Comparison of ENCODE assay signal across 1 cellular context in the genomic region with DNA sequence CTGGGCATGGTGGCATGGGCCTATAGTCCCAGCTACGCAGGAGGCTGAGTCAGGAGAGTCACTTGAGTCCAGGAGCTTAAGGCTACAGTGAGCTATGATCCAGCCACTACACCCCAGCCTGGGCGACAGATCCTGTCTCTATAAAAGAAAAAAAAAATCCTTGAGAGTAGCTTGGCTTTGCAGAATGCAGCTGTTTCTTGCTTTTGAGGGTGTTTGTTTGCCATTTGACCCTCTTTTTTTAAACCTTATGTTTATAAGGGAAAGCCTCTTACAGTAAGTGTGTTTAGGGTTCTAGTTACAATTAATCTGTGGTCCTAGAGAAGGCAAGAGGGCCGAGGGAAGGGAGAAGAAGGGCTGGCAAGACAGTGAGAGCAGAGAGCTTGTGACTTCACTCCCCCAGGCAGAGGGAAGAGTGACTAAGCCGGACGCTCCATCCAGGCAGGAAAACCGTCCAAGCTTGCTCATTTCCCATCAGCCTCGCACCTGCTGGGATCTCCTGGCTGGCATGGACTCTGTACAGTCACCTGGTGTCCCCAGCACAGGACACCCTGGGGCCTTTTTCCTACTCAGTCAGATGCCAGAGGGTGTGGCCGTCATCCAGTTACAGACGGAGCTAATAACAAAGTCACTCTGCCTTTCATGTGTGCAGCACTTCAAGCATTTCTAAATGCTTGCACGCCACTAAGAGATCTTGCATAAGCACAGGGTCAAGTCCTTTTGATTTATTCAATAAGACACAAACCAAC.
TF ChIP-seq lines count a peak whose summit lies in the region.

No MANE protein-coding gene starts in this region.

TF ChIP-seq in HEK293, 187 proteins besides CTCF, POLR2A, EP300 and RAD21 (continued from another document):
- TF ChIP-seq PRDM10 (tag by site-specific recombination; IDR thresholded peaks at IDR 0.05): peak; percentile 48
- TF ChIP-seq ZNF404 (tag by site-specific recombination; IDR thresholded peaks at IDR 0.05): no peak
- peak; percentile 87 for TF ChIP-seq PRDM1 (tag by site-specific recombination; IDR thresholded peaks at IDR 0.05)
- peak; percentile 71 for TF ChIP-seq ZNF394 (tag by site-specific recombination; IDR thresholded peaks at IDR 0.05; ENCODE audit: borderline replicate concordance)
- TF ChIP-seq ZBTB17 (tag by site-specific recombination; IDR thresholded peaks at IDR 0.05): peak; percentile 96
- TF ChIP-seq ZNF223 (tag by site-specific recombination; IDR thresholded peaks at IDR 0.05): no peak
- peak; percentile 70 for TF ChIP-seq ZFP37 (tag by site-specific recombination; IDR thresholded peaks at IDR 0.05)
- no peak for TF ChIP-seq ZNF174 (tag by site-specific recombination; IDR thresholded peaks at IDR 0.05)
- TF ChIP-seq ZNF76 (tag by site-specific recombination; IDR thresholded peaks at IDR 0.05; ENCODE audit: borderline replicate concordance, low read depth): no peak
- TF ChIP-seq, protein P1, sequence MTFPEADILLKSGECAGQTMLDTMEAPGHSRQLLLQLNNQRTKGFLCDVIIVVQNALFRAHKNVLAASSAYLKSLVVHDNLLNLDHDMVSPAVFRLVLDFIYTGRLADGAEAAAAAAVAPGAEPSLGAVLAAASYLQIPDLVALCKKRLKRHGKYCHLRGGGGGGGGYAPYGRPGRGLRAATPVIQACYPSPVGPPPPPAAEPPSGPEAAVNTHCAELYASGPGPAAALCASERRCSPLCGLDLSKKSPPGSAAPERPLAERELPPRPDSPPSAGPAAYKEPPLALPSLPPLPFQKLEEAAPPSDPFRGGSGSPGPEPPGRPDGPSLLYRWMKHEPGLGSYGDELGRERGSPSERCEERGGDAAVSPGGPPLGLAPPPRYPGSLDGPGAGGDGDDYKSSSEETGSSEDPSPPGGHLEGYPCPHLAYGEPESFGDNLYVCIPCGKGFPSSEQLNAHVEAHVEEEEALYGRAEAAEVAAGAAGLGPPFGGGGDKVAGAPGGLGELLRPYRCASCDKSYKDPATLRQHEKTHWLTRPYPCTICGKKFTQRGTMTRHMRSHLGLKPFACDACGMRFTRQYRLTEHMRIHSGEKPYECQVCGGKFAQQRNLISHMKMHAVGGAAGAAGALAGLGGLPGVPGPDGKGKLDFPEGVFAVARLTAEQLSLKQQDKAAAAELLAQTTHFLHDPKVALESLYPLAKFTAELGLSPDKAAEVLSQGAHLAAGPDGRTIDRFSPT (tag by site-specific recombination; IDR thresholded peaks at IDR 0.05): 0 out of 2 replicates have a peak, but pooled peaks have one; percentile 36
- TF ChIP-seq ZBTB11 (tag by site-specific recombination; conservative IDR thresholded peaks at IDR 0.05; ENCODE audit: low read depth): no peak
